ENCODE assay signal across 8 cellular contexts in the genomic region with DNA sequence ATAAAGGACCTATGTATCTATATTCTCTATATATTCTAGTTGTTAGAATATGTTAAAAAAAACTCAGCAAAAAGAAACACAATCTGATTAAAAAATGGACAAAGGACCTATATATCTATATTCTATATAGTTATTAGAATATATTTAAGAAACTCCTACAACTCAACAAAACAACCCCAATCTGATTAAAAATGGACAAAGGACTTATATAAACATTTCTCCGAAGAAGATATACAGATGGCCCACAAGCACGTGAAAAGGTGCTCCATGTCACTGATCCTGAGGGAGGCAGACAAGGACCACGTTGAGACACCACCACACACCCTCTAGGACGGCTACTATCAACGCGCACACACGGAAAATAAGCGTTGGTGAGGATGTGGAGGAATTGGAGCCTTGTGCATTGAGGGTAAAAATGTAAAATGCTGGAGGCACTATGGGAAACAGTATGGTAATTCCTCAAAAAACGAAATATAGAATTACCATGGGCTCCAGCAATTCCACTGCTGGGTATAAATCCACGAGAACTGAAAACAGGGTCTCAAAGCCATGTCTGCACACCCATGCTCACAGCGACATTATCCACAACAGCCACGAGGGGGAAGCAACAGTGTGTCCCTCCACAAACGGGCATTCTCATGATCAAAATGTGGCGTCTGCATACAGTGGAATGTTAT. TPM values are rescaled to one million over a fixed set of nuclear protein-coding genes. Genes with fewer than 3 reads are reported as not detected.
DNase-seq lines count a peak whose midpoint lies in the region; ATAC-seq lines count a peak whose summit lies in the region.

No MANE protein-coding gene starts in this region.

- H3K27ac Mint-ChIP-seq in memory B cell, result no peak overlapping the region

- H3K4me1 Mint-ChIP-seq in memory B cell, result peaks cover 4% of the 10 kb centered on the region

- no peak overlapping the region for H3K4me3 Mint-ChIP-seq in memory B cell

- peaks cover 13% of the 10 kb centered on the region for H3K36me3 Mint-ChIP-seq in memory B cell

- peak; percentile 95 for ATAC-seq in memory B cell (ENCODE audit: low read depth)
- ATAC-seq in HG03521 (IDR thresholded peaks at IDR 0.05; ENCODE audit: unreplicated experiment), result no peak

- no peaks in the 10 kb centered on the region for H3K9me3 Mint-ChIP-seq in memory B cell

- no peaks in the 10 kb centered on the region for H3K27me3 Mint-ChIP-seq in memory B cell

- DNase-seq in activated CD4-positive, CD25-positive, alpha-beta regulatory T cell (lab: John Stamatoyannopoulos, UW), result peak; percentile 8 to 27 (median 14)
- DNase-seq in activated CD4-positive, CD25-positive, alpha-beta regulatory T cell treated with anti-CD3 and anti-CD28 coated beads, Interleukin-2, amount 50 U/mL, for 72 hours, result no peak
- DNase-seq in NCI-H460 (ENCODE audit: extremely low read depth, low read depth), result peak; percentile 60
- peak; percentile 68 for DNase-seq in activated CD4-positive, alpha-beta T cell treated with anti-CD3 and anti-CD28 coated beads for 48 hours
- peak; percentile 44 for DNase-seq in effector CD4-positive, alpha-beta T cell
- peak; percentile 43 to 48 for DNase-seq in memory B cell (ENCODE audit: low spot score in 2 of 2)
- peak; percentile 38 for DNase-seq in stimulated activated CD8-positive, alpha-beta memory T cell treated with anti-CD3 and anti-CD28 coated beads, Interleukin-12 subunit alpha, Interleukin-12 subunit beta, amount 100 ng/mL, for 1 hour (ENCODE audit: low read depth)

RNA-seq across cellular contexts. Expression of gene YPEL1, which starts 22.7 kb away (rescaled TPM):
- total RNA-seq in NCI-H460 (2014; rRNA removed; shearing (Covaris generic)), result 1.2 and 2.9 TPM in 2 replicates
- 0.36 TPM in 1 of 2 replicates, not detected in the other for polyA plus RNA-seq in NCI-H460 (2014; cell fraction: nucleus; rRNA removed)

RNA-seq across cellular contexts. Expression of gene PPIL2, which starts 47.1 kb away (rescaled TPM):
- 20.3 and 22.8 TPM in 2 replicates for total RNA-seq in NCI-H460 (2014; rRNA removed; shearing (Covaris generic))
- polyA plus RNA-seq in NCI-H460 (2014; cell fraction: nucleus; rRNA removed), result 81.3 and 84.8 TPM in 2 replicates
